ENCODE assay signal across 8 cellular contexts in genomic region chr2:37934591-37935513, GRCh38. TPM values are rescaled to one million over a fixed set of nuclear protein-coding genes. Genes with fewer than 3 reads are reported as not detected.
DNase-seq lines count a peak whose midpoint lies in the region; ATAC-seq lines count a peak whose summit lies in the region.

No MANE protein-coding gene starts in this region.

- H3K9me3 ChIP-seq in naive thymus-derived CD4-positive, alpha-beta T cell (ENCODE audit: control insufficient read depth in 2 of 3, low read length in 3 of 3) = no peaks in the 10 kb centered on the region

- H3K4me1 Mint-ChIP-seq in naive thymus-derived CD4-positive, alpha-beta T cell = peaks cover 13 to 63% (median 40%) of the 10 kb centered on the region in 7 donors

- peaks cover 0 to 33% (median 0%) of the 10 kb centered on the region in 5 donors for H3K27me3 Mint-ChIP-seq in naive thymus-derived CD4-positive, alpha-beta T cell

- no peaks in the 10 kb centered on the region for H3K36me3 ChIP-seq in naive thymus-derived CD4-positive, alpha-beta T cell (ENCODE audit: control insufficient read depth in 2 of 3, insufficient read depth in 3 of 3, low read length in 3 of 3)

- H3K27ac Mint-ChIP-seq in naive thymus-derived CD4-positive, alpha-beta T cell = peak overlapping the region in 8 of 9 donors; percentile 65 to 90 (median 73)

- H3K9me3 Mint-ChIP-seq in naive thymus-derived CD4-positive, alpha-beta T cell = peaks cover 7 to 31% (median 12%) of the 10 kb centered on the region in 11 donors

- no peaks in the 10 kb centered on the region for H3K27me3 ChIP-seq in naive thymus-derived CD4-positive, alpha-beta T cell (ENCODE audit: control insufficient read depth in 2 of 2, insufficient read depth in 2 of 2, low read length in 2 of 2)

- peak overlapping the region; percentile 34 for H3K4me3 ChIP-seq in naive thymus-derived CD4-positive, alpha-beta T cell (ENCODE audit: low read length)

- POLR2A ChIA-PET in naive thymus-derived CD4-positive, alpha-beta T cell (lab: Charles Lee) = interaction anchor here (0.6 to 1.3 kb wide), 2 partner anchors 11 to 46 kb away, joined by 7 to 9 read pairs; no protein-coding TSS in a partner anchor

- no peaks in the 10 kb centered on the region for H3K4me1 ChIP-seq in naive thymus-derived CD4-positive, alpha-beta T cell (ENCODE audit: control insufficient read depth in 2 of 2, insufficient read depth in 2 of 2, low read length in 2 of 2)

- no peak overlapping the region for H3K27ac ChIP-seq in naive thymus-derived CD4-positive, alpha-beta T cell (ENCODE audit: low read depth, low read length)

- peaks cover 4 to 34% (median 30%) of the 10 kb centered on the region in 5 donors for H3K36me3 Mint-ChIP-seq in naive thymus-derived CD4-positive, alpha-beta T cell

- CTCF ChIA-PET in naive thymus-derived CD4-positive, alpha-beta T cell (lab: Charles Lee) = no interaction called here

- intact Hi-C loops in naive thymus-derived CD4-positive, alpha-beta T cell (cut with micrococcal nuclease) = no loop called here

- DNase-seq in MV-4-11 (lab: John Stamatoyannopoulos, UW) (peak; percentile 76), DMS 273 treated with DMSO at 0.1 percent for 48 hours (lab: John Stamatoyannopoulos, UW) (no peak), occipital lobe (lab: John Stamatoyannopoulos, UW) (no peak), globus pallidus (ENCODE audit: low spot score) (no peak)
- DNase-seq in naive thymus-derived CD4-positive, alpha-beta T cell = peak in 6 of 9 donors; percentile 5 to 24 (median 10)
- DNase-seq in activated effector memory CD4-positive, alpha-beta T cell treated with Interleukin-2 at 50 U/mL for 16 hours = no peak

- peak overlapping the region in 9 of 10 donors; percentile 52 to 88 (median 81) for H3K4me3 Mint-ChIP-seq in naive thymus-derived CD4-positive, alpha-beta T cell

- ATAC-seq in GM18909 (IDR thresholded peaks at IDR 0.05; ENCODE audit: poor library complexity, unreplicated experiment) (peak; percentile 90), HG02623 (IDR thresholded peaks at IDR 0.05; ENCODE audit: unreplicated experiment) (peak; percentile 91)
- ATAC-seq in naive thymus-derived CD4-positive, alpha-beta T cell = peak; percentile 49

RNA-seq across cellular contexts. Expression of gene RMDN2, which starts 9.8 kb away (rescaled TPM):
- 1 to 10 TPM in 4 of 5 experiments, under 1 TPM in 1; 0.39 to 8.1 (median 5.1) TPM for total RNA-seq in naive thymus-derived CD4-positive, alpha-beta T cell
- polyA plus RNA-seq in naive thymus-derived CD4-positive, alpha-beta T cell = 1 to 10 TPM; 3.1 to 7.3 TPM
- total RNA-seq in occipital lobe = 13.6 TPM

Comparison
In these comparisons a context has a peak if more than half of its experiments do, and no peak if none do; other contexts are left out.
1. DNase-seq: peak in MV-4-11 (single experiment) and naive thymus-derived CD4-positive, alpha-beta T cell (6 of 9); none in DMS 273 treated with DMSO at 0.1 percent for 48 hours (single experiment), activated effector memory CD4-positive, alpha-beta T cell treated with Interleukin-2 at 50 U/mL for 16 hours (single experiment), occipital lobe (single experiment) and globus pallidus (single experiment).
2. Peak in every context shown above with its lines, with median percentiles within 50 percentile points of each other: ATAC-seq.